Comparison of ENCODE assay signal across 8 cellular contexts in genomic region chr2:218944759-218945404, GRCh38. TPM values are rescaled to one million over a fixed set of nuclear protein-coding genes. Genes with fewer than 3 reads are reported as not detected.
"Had no signal": no experiment of that assay in that cellular context is flagged by ENCODE, and none has a peak within 500 bp of the region (broad histone marks: within the 10 kb centered on the region; RNA-seq: fewer than 3 reads in every experiment).

No MANE protein-coding gene starts in this region.

- DNase-seq: GM23248, GOT3, H7, IMR-90, KBM-7 had no signal

- ATAC-seq: HCT116 had no signal

RNA-seq across cellular contexts. Expression of gene CDK5R2, which starts 14.6 kb away (rescaled TPM):
- total RNA-seq: GM23248, HT-29, IMR-90 had no signal

RNA-seq across cellular contexts. Expression of gene FEV, which starts 40.1 kb away (rescaled TPM):
- total RNA-seq: GM23248, H4, H7, HT-29, IMR-90 had no signal

RNA-seq across cellular contexts. Expression of gene CRYBA2, which starts 48.3 kb away (rescaled TPM):
- total RNA-seq: GM23248, H4, H7, HT-29, IMR-90 had no signal
